17 cellular contexts compared by ENCODE assay signal in genomic region chr17:48110722-48111121, GRCh38. TPM values are rescaled to one million over a fixed set of nuclear protein-coding genes. Genes with fewer than 3 reads are reported as not detected.
DNase-seq lines count a peak whose midpoint lies in the region; ATAC-seq and TF ChIP-seq lines count a peak whose summit lies in the region.
"Had no signal": no experiment of that assay in that cellular context is flagged by ENCODE, and none has a peak within 500 bp of the region (broad histone marks: within the 10 kb centered on the region; RNA-seq: fewer than 3 reads in every experiment).

No MANE protein-coding gene starts in this region.

- H3K36me3 Mint-ChIP-seq in activated T-cell treated with anti-CD3 and anti-CD28 coated beads, Interleukin-2, amount 50 U/mL, for 24 hours (ENCODE audit: low read depth): peaks cover 42% of the 10 kb centered on the region
- H3K36me3 Mint-ChIP-seq in brain: peaks cover 26% of the 10 kb centered on the region

- no peak for TF ChIP-seq CTCF in brain (conservative IDR thresholded peaks at IDR 0.05)
- no peak for TF ChIP-seq CTCF in osteoblast (IDR thresholded peaks at IDR 0.05; ENCODE audit: extremely low read depth, low read depth, low read length)
- TF ChIP-seq CTCF in upper lobe of left lung (IDR thresholded peaks at IDR 0.05): no peak
- no peak for TF ChIP-seq CTCF in upper lobe of right lung (IDR thresholded peaks at IDR 0.05)

- H4K20me1 ChIP-seq in Karpas-422 (ENCODE audit: insufficient read depth, low read depth, low read length) (no peaks in the 10 kb centered on the region), osteoblast (ENCODE audit: insufficient read depth, low read length) (no peaks in the 10 kb centered on the region)

- H2AK5ac ChIP-seq in trophoblast cell (ENCODE audit: low read length): no peak overlapping the region

- peak overlapping the region; percentile 90 for H3K27ac Mint-ChIP-seq in activated T-cell treated with anti-CD3 and anti-CD28 coated beads, Interleukin-2, amount 50 U/mL, for 24 hours
- H3K27ac Mint-ChIP-seq in brain: peak overlapping the region in 1 of 5 experiments; percentile 49
- H3K27ac Mint-ChIP-seq: activated T-helper 2 cell treated with anti-CD3 and anti-CD28 coated beads, Interferon-gamma antibody, Interleukin-2, Interleukin-4, amounts not matched to agents 10 μg/mL and 5 μg/mL and 100 μg/mL, durations not matched to agents 14 hours and 24 hours and 36 hours; endodermal cell had no signal

- no peak overlapping the region for H3K14ac ChIP-seq in trophoblast cell (ENCODE audit: low read length)

- TF ChIP-seq EP300 in upper lobe of left lung (IDR thresholded peaks at IDR 0.05): no peak

- H3K4me1 Mint-ChIP-seq in activated T-cell treated with anti-CD3 and anti-CD28 coated beads, Interleukin-2, amount 50 U/mL, for 24 hours (ENCODE audit: low read depth): peaks cover 59% of the 10 kb centered on the region
- H3K4me1 Mint-ChIP-seq in brain: peaks cover 42% of the 10 kb centered on the region

- H2BK12ac ChIP-seq in trophoblast cell (ENCODE audit: low read length): no peak overlapping the region

- no peaks in the 10 kb centered on the region for H3K9me3 Mint-ChIP-seq in activated T-cell treated with anti-CD3 and anti-CD28 coated beads, Interleukin-2, amount 50 U/mL, for 24 hours
- H3K9me3 Mint-ChIP-seq in brain: no peaks in the 10 kb centered on the region
- H3K9me3 Mint-ChIP-seq: activated T-helper 2 cell treated with anti-CD3 and anti-CD28 coated beads, Interferon-gamma antibody, Interleukin-2, Interleukin-4, amounts not matched to agents 10 μg/mL and 5 μg/mL and 100 μg/mL, durations not matched to agents 14 hours and 24 hours and 36 hours; endodermal cell had no signal

- H2BK120ac ChIP-seq in trophoblast cell (ENCODE audit: insufficient read depth, low read length, poor library complexity): no peak overlapping the region

- no peak for DNase-seq in activated T-cell treated with anti-CD3 and anti-CD28 coated beads, Interleukin-2, amount 50 U/mL, for 24 hours
- DNase-seq in activated T-cell treated with anti-CD3 and anti-CD28 coated beads, Interleukin-2, amount 50 U/mL, for 48 hours: no peak
- DNase-seq in Karpas-422 (no peak), trophoblast cell (no peak), osteoblast (ENCODE audit: insufficient read length, low spot score, missing footprints) (no peak), upper lobe of left lung (no peak), upper lobe of right lung (no peak)
- DNase-seq: endodermal cell, H7, KBM-7, NCI-H1417 treated with DMSO at 0.1 percent for 48 hours, NCI-H345, nucleus accumbens, small intestine had no signal

- peak overlapping the region; percentile 10 for H3K4ac ChIP-seq in trophoblast cell (ENCODE audit: low read depth, low read length)

- intact Hi-C loops in upper lobe of right lung (cut with DNase I): no loop called here

- peaks cover 51% of the 10 kb centered on the region for H3K79me2 ChIP-seq in Karpas-422 (ENCODE audit: low read length)
- no peaks in the 10 kb centered on the region for H3K79me2 ChIP-seq in trophoblast cell (ENCODE audit: control insufficient read depth, insufficient read depth, low read length, poor library complexity)
- H3K79me2 ChIP-seq in osteoblast (ENCODE audit: insufficient read depth, low read length): peaks cover 58% of the 10 kb centered on the region

- no CpG with 5 or more reads among the region's 8 CpGs for WGBS in trophoblast cell (ENCODE audit: extremely low coverage, insufficient coverage, insufficient read length)
- WGBS in upper lobe of left lung, 2 donors: 73 to 75% methylated on average over 8 of the region's 8 CpGs

- H3K4me3 Mint-ChIP-seq in activated T-cell treated with anti-CD3 and anti-CD28 coated beads, Interleukin-2, amount 50 U/mL, for 24 hours: no peak overlapping the region
- peak overlapping the region in 3 of 5 experiments; percentile 12 to 61 (median 36) for H3K4me3 Mint-ChIP-seq in brain
- H3K4me3 Mint-ChIP-seq: endodermal cell had no signal

- no peak for ATAC-seq in upper lobe of left lung (ENCODE audit: low FRiP score in 2 of 2)
- no peak for ATAC-seq in upper lobe of right lung

- H3K9ac ChIP-seq in Karpas-422 (ENCODE audit: low read length) (no peak overlapping the region), trophoblast cell (ENCODE audit: low read length) (no peak overlapping the region)

- H4K91ac ChIP-seq in trophoblast cell (ENCODE audit: low read depth, low read length): no peak overlapping the region

- H3K9me3 ChIP-seq in Karpas-422 (ENCODE audit: low read length) (no peaks in the 10 kb centered on the region), trophoblast cell (ENCODE audit: insufficient read depth, low read depth, low read length) (no peaks in the 10 kb centered on the region), osteoblast (ENCODE audit: low read depth, low read length) (no peaks in the 10 kb centered on the region), upper lobe of left lung (no peaks in the 10 kb centered on the region), upper lobe of right lung (no peaks in the 10 kb centered on the region)

- peaks cover 7% of the 10 kb centered on the region for H3K79me1 ChIP-seq in trophoblast cell (ENCODE audit: low read length)

- no peak overlapping the region for H4K12ac ChIP-seq in trophoblast cell (ENCODE audit: low read depth, low read length)

- no peak overlapping the region for H3K23ac ChIP-seq in trophoblast cell (ENCODE audit: low read length)

- H3K9me2 ChIP-seq in Karpas-422 (replicated peaks; ENCODE audit: insufficient read depth, low read length): no peaks in the 10 kb centered on the region

- TF ChIP-seq POLR2A in upper lobe of left lung (IDR thresholded peaks at IDR 0.05): no peak

- no peaks in the 10 kb centered on the region for H3K27me3 Mint-ChIP-seq in activated T-cell treated with anti-CD3 and anti-CD28 coated beads, Interleukin-2, amount 50 U/mL, for 24 hours
- H3K27me3 Mint-ChIP-seq in brain: peaks cover 11% of the 10 kb centered on the region

- no peak overlapping the region for H2BK5ac ChIP-seq in trophoblast cell (ENCODE audit: low read depth, low read length, poor library complexity)

- H3K36me3 ChIP-seq in Karpas-422 (ENCODE audit: insufficient read depth, low read length): peaks cover 4% of the 10 kb centered on the region; the same call in 1 of the 2 replicates
- H3K36me3 ChIP-seq in trophoblast cell (ENCODE audit: control insufficient read depth in 1 of 2, insufficient read depth in 2 of 2, low read length in 2 of 2): peaks cover 3 to 7% of the 10 kb centered on the region in 2 experiments
- peaks cover 12% of the 10 kb centered on the region for H3K36me3 ChIP-seq in osteoblast (ENCODE audit: insufficient read depth, low read length)
- H3K36me3 ChIP-seq in upper lobe of left lung: peaks cover 0 to 26% (median 10%) of the 10 kb centered on the region in 4 donors
- peaks cover 19% of the 10 kb centered on the region for H3K36me3 ChIP-seq in upper lobe of right lung

- H3K27ac ChIP-seq in Karpas-422 (ENCODE audit: low read length) (peak overlapping the region; percentile 16), trophoblast cell (ENCODE audit: low read depth, low read length) (no peak overlapping the region), osteoblast (ENCODE audit: low read depth, low read length) (no peak overlapping the region), upper lobe of left lung (peak overlapping the region in 2 of 4 donors; percentile 10 to 25), upper lobe of right lung (no peak overlapping the region)
- H3K27ac ChIP-seq: SK-N-MC had no signal

- no peak overlapping the region for H3K18ac ChIP-seq in trophoblast cell (ENCODE audit: low read length)

- H2AFZ ChIP-seq in Karpas-422 (ENCODE audit: low read length) (no peak overlapping the region), trophoblast cell (ENCODE audit: insufficient read depth, low read length, poor library complexity) (no peak overlapping the region), osteoblast (ENCODE audit: low read length) (no peak overlapping the region)

- H3K4me1 ChIP-seq in Karpas-422 (ENCODE audit: low read length): peaks cover 37% of the 10 kb centered on the region
- H3K4me1 ChIP-seq in trophoblast cell (ENCODE audit: control insufficient read depth in 1 of 2, insufficient read depth in 2 of 2, low read length in 2 of 2): peaks cover 0 to 5% of the 10 kb centered on the region in 2 experiments
- peaks cover 15% of the 10 kb centered on the region for H3K4me1 ChIP-seq in osteoblast (ENCODE audit: insufficient read depth, low read length)
- peaks cover 22 to 35% (median 26%) of the 10 kb centered on the region in 4 donors for H3K4me1 ChIP-seq in upper lobe of left lung
- H3K4me1 ChIP-seq in upper lobe of right lung: peaks cover 21% of the 10 kb centered on the region

- H4K8ac ChIP-seq in trophoblast cell (ENCODE audit: low read depth, low read length): no peak overlapping the region

- no peaks in the 10 kb centered on the region for H3K27me3 ChIP-seq in Karpas-422 (ENCODE audit: low read length)
- no peaks in the 10 kb centered on the region for H3K27me3 ChIP-seq in trophoblast cell (ENCODE audit: insufficient read depth, low read length)
- no peaks in the 10 kb centered on the region for H3K27me3 ChIP-seq in osteoblast (ENCODE audit: insufficient read depth, low read length)
- H3K27me3 ChIP-seq in upper lobe of left lung: no peaks in the 10 kb centered on the region
- H3K27me3 ChIP-seq in upper lobe of right lung: no peaks in the 10 kb centered on the region

- H3K4me3 ChIP-seq in Karpas-422 (ENCODE audit: low read length): peak overlapping the region; percentile 27; the same call in 1 of the 2 replicates
- H3K4me3 ChIP-seq in trophoblast cell (ENCODE audit: low read depth, low read length): no peak overlapping the region
- H3K4me3 ChIP-seq in osteoblast (ENCODE audit: insufficient read depth, low read length): no peak overlapping the region
- H3K4me3 ChIP-seq in upper lobe of left lung: no peak overlapping the region
- no peak overlapping the region for H3K4me3 ChIP-seq in upper lobe of right lung
- H3K4me3 ChIP-seq: SK-N-MC had no signal

- H3K4me2 ChIP-seq in Karpas-422 (ENCODE audit: low read depth, low read length, poor library complexity, severe bottlenecking): peak overlapping the region; percentile 57
- H3K4me2 ChIP-seq in trophoblast cell (ENCODE audit: low read length): no peak overlapping the region
- H3K4me2 ChIP-seq in osteoblast (ENCODE audit: insufficient read depth, low read length): no peak overlapping the region

RNA-seq across cellular contexts. Expression of gene SNX11, which starts 3.2 kb away (rescaled TPM):
- total RNA-seq in Karpas-422 (2014; rRNA removed; shearing (Covaris generic); ENCODE audit: low replicate concordance): 14.6 and 16.4 TPM in 2 replicates
- polyA plus RNA-seq in brain (ENCODE audit: insufficient read depth, low read depth, low replicate concordance): 27.6 TPM
- polyA plus RNA-seq in trophoblast cell (2013): 8.8 and 9.5 TPM in 2 replicates
- total RNA-seq in osteoblast (13.6 and 20.6 TPM in 2 replicates), upper lobe of left lung (10 to 100 TPM; 19.5 to 27.2 (median 23.7) TPM), upper lobe of right lung (20.8 TPM)

RNA-seq across cellular contexts. Expression of gene CBX1, which starts 9.4 kb away (rescaled TPM):
- 32.5 TPM in 2 replicates for total RNA-seq in Karpas-422 (2014; rRNA removed; shearing (Covaris generic); ENCODE audit: low replicate concordance)
- 184 TPM for polyA plus RNA-seq in brain (ENCODE audit: insufficient read depth, low read depth, low replicate concordance)
- polyA plus RNA-seq in trophoblast cell (2013): 82.8 and 87.6 TPM in 2 replicates
- total RNA-seq in osteoblast: 29.5 and 30.0 TPM in 2 replicates
- total RNA-seq in upper lobe of left lung: 10 to 100 TPM; 12.6 to 38.8 (median 28.0) TPM
- total RNA-seq in upper lobe of right lung: 34.0 TPM
